Comparison of ENCODE assay signal across 8 cellular contexts in the genomic region with DNA sequence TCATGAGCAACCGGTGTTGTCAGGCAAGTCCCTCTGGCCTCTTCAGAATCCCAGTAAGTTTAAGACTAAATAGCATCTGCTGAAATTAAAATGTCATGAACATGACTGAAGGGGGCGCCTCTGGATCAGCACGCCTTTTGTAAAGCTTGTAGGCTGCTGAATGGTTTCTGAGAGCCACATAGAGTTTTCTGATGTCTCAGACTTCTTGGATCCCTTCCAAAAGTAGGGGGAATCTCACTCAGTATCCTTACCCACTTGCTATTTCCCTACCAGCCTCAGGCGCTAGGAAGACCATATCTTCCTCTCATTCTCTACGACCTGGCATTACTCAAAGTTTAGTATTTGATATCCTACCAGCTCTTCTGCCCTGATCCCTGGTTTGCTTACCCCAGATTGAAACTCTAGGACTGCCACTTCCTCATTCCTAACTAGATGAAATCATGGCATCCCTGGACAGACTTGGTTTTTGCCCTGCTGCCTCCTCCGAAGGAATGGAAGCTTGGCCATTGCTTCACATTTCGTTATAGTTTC.
A peak's percentile ranks its signal among the peaks of the same experiment; 100 is the strongest.
DNase-seq lines count a peak whose midpoint lies in the region; ATAC-seq, FAIRE-seq and TF ChIP-seq lines count a peak whose summit lies in the region.

No MANE protein-coding gene starts in this region.

- no peaks in the 10 kb centered on the region; the same call in 1 of the 2 replicates for H3F3A ChIP-seq in PC-9 (ENCODE audit: insufficient read depth, low read depth)

- intact Hi-C loops in PC-9 (cut with micrococcal nuclease; ENCODE audit: unreplicated experiment) (loop anchor here (2.0 to 10.0 kb wide), 4 partner anchors 61 to 323 kb away; a partner anchor contains a TSS), kidney (cut with DNase I) (no loop called here), transverse colon (cut with DNase I; ENCODE audit: low total_unique reads) (no loop called here)

- no peaks in the 10 kb centered on the region for H4K20me1 ChIP-seq in PC-9 (ENCODE audit: insufficient read depth)

- CTCF ChIA-PET in PC-9 (lab: Charles Lee): interaction anchor here (0.6 to 1.6 kb wide), 4 partner anchors 23 to 493 kb away, joined by 3 to 6 read pairs (median 4); no protein-coding TSS in a partner anchor

- no peaks in the 10 kb centered on the region for H3K27me3 ChIP-seq in PC-9 (ENCODE audit: insufficient read depth, low read depth)
- no peaks in the 10 kb centered on the region for H3K27me3 ChIP-seq in transverse colon

- 80 to 93% methylated on average over 4 to 7 of the region's 7 CpGs for WGBS in transverse colon (ENCODE audit: low coverage in 1 of 2), 2 donors

- H2AFZ ChIP-seq in PC-9: no peak overlapping the region

- TF ChIP-seq CTCF in PC-9 (conservative IDR thresholded peaks at IDR 0.05) (peak; percentile 59), kidney (IDR thresholded peaks at IDR 0.05; ENCODE audit: borderline replicate concordance, extremely low read depth, insufficient read depth) (peak; percentile 47), transverse colon (IDR thresholded peaks at IDR 0.05) (peak; percentile 36 to 49 (median 42))

- TF ChIP-seq POLR2A in transverse colon (IDR thresholded peaks at IDR 0.05): no peak

- H3K36me3 Mint-ChIP-seq in activated naive CD8-positive, alpha-beta T cell treated with anti-CD3 and anti-CD28 coated beads, Interleukin-2, amount 10 ng/mL, durations not matched to agents 7 days and 5 days: no peaks in the 10 kb centered on the region

- POLR2A ChIA-PET in PC-9 (lab: Charles Lee; ENCODE audit: unreplicated experiment): interaction anchor here (0.6 to 0.9 kb wide), 4 partner anchors 22 to 54 kb away, joined by 3 to 5 read pairs (median 4); no protein-coding TSS in a partner anchor
- POLR2A ChIA-PET in activated naive CD8-positive, alpha-beta T cell treated with anti-CD3 and anti-CD28 coated beads, Interleukin-2, amount 10 ng/mL, durations not matched to agents 7 days and 5 days (lab: Charles Lee): interaction anchor here (0.9 to 1.2 kb wide), 2 partner anchors 139 to 324 kb away, joined by 3 to 4 read pairs; no protein-coding TSS in a partner anchor

- H3K4me1 ChIP-seq in PC-9 (replicated peaks; ENCODE audit: insufficient read depth) (no peaks in the 10 kb centered on the region; the same call in 1 of the 2 replicates), kidney (ENCODE audit: control insufficient read depth in 1 of 2, insufficient read depth in 1 of 2, low read depth in 1 of 2, low read length in 2 of 2) (no peaks in the 10 kb centered on the region), transverse colon (peaks cover 0 to 7% (median 0%) of the 10 kb centered on the region in 4 donors)

- DNase-seq in activated CD4-positive, CD25-positive, alpha-beta regulatory T cell treated with anti-CD3 and anti-CD28 coated beads, Interleukin-2, amount 50 U/mL, for 16 hours (ENCODE audit: low read depth, low spot score): peak; percentile 16
- DNase-seq in activated CD4-positive, CD25-positive, alpha-beta regulatory T cell (lab: John Stamatoyannopoulos, UW): no peak
- DNase-seq in PC-9 (peak; percentile 54 to 75), kidney (no peak), transverse colon (peak; percentile 66), 8988T (no peak)
- peak; percentile 44 for DNase-seq in activated naive CD8-positive, alpha-beta T cell treated with anti-CD3 and anti-CD28 coated beads, Interleukin-2, amount 10 ng/mL, durations not matched to agents 7 days and 5 days

- no peaks in the 10 kb centered on the region for H3K9me3 ChIP-seq in PC-9 (ENCODE audit: insufficient read depth, low read depth)
- no peaks in the 10 kb centered on the region for H3K9me3 ChIP-seq in kidney (ENCODE audit: control insufficient read depth in 1 of 2, low read length in 2 of 2)
- no peaks in the 10 kb centered on the region for H3K9me3 ChIP-seq in transverse colon

- H3K4me1 Mint-ChIP-seq in activated naive CD8-positive, alpha-beta T cell treated with anti-CD3 and anti-CD28 coated beads, Interleukin-2, amount 10 ng/mL, durations not matched to agents 7 days and 5 days: peaks cover 9% of the 10 kb centered on the region

- no peaks in the 10 kb centered on the region for H3K79me2 ChIP-seq in PC-9 (ENCODE audit: low read depth)

- no peaks in the 10 kb centered on the region for H3K36me3 ChIP-seq in PC-9 (ENCODE audit: low read depth)
- H3K36me3 ChIP-seq in kidney (ENCODE audit: control insufficient read depth in 1 of 2, insufficient read depth in 2 of 2, low read length in 2 of 2): no peaks in the 10 kb centered on the region
- no peaks in the 10 kb centered on the region for H3K36me3 ChIP-seq in transverse colon

- no peaks in the 10 kb centered on the region for H3K27me3 Mint-ChIP-seq in activated naive CD8-positive, alpha-beta T cell treated with anti-CD3 and anti-CD28 coated beads, Interleukin-2, amount 10 ng/mL, durations not matched to agents 7 days and 5 days

- peak overlapping the region; percentile 32 for H3K27ac Mint-ChIP-seq in activated naive CD8-positive, alpha-beta T cell treated with anti-CD3 and anti-CD28 coated beads, Interleukin-2, amount 10 ng/mL, durations not matched to agents 7 days and 5 days

- no peak overlapping the region for H3K9ac ChIP-seq in kidney (ENCODE audit: low read length in 2 of 2)

- no peaks in the 10 kb centered on the region for H3K9me3 Mint-ChIP-seq in activated naive CD8-positive, alpha-beta T cell treated with anti-CD3 and anti-CD28 coated beads, Interleukin-2, amount 10 ng/mL, durations not matched to agents 7 days and 5 days

- no peak for TF ChIP-seq EP300 in transverse colon (IDR thresholded peaks at IDR 0.05; ENCODE audit: low read depth)

- in situ Hi-C loops in transverse colon (cut with MboI; ENCODE audit: low pct_ligation_motif_present in 1 of 4, low pct_unique_long_range_greater_than_20kb in 1 of 4, low sequenced_read_pairs in 3 of 4): loop anchor here in 1 of 4 donors (10.0 kb wide), 1 partner anchor 321 kb away; no protein-coding TSS in a partner anchor

- H3K4me3 Mint-ChIP-seq in activated naive CD8-positive, alpha-beta T cell treated with anti-CD3 and anti-CD28 coated beads, Interleukin-2, amount 10 ng/mL, durations not matched to agents 7 days and 5 days: no peak overlapping the region

- BruUV-seq in PC-9 (replicated peaks; lab: Mats Ljungman, UMichigan): no TSS peak

- H3K4me3 ChIP-seq in PC-9: no peak overlapping the region
- no peak overlapping the region for H3K4me3 ChIP-seq in kidney (ENCODE audit: low read length in 2 of 2)
- H3K4me3 ChIP-seq in transverse colon: no peak overlapping the region

- peak; percentile 80 for ATAC-seq in HG03342 (IDR thresholded peaks at IDR 0.05; ENCODE audit: unreplicated experiment)
- peak; percentile 82 for ATAC-seq in activated naive CD8-positive, alpha-beta T cell treated with anti-CD3 and anti-CD28 coated beads, Interleukin-2, amount 10 ng/mL, durations not matched to agents 7 days and 5 days (ENCODE audit: low read depth)

- no peak for FAIRE-seq in kidney (lab: Jason Lieb, UNC)

- H3K27ac ChIP-seq in PC-9 (no peak overlapping the region), kidney (ENCODE audit: low read depth in 2 of 2, low read length in 2 of 2) (no peak overlapping the region), transverse colon (no peak overlapping the region)

- no peak overlapping the region for H3K4me2 ChIP-seq in PC-9

- no peaks in the 10 kb centered on the region for H3K9me2 ChIP-seq in PC-9 (ENCODE audit: insufficient read depth)

Comparison
In these comparisons a context has a peak if more than half of its experiments do, and no peak if none do; other contexts are left out.
1. DNase-seq: peak in activated CD4-positive, CD25-positive, alpha-beta regulatory T cell treated with anti-CD3 and anti-CD28 coated beads, Interleukin-2, amount 50 U/mL, for 16 hours (single experiment), PC-9 (2 of 2), activated naive CD8-positive, alpha-beta T cell treated with anti-CD3 and anti-CD28 coated beads, Interleukin-2, amount 10 ng/mL, durations not matched to agents 7 days and 5 days (single experiment) and transverse colon (single experiment); none in activated CD4-positive, CD25-positive, alpha-beta regulatory T cell (0 of 4), kidney (single experiment) and 8988T (single experiment).
2. Peak in every context shown above with its lines, with median percentiles within 50 percentile points of each other: CTCF ChIP-seq.